ENCODE assay signal across 11 cellular contexts in the genomic region with DNA sequence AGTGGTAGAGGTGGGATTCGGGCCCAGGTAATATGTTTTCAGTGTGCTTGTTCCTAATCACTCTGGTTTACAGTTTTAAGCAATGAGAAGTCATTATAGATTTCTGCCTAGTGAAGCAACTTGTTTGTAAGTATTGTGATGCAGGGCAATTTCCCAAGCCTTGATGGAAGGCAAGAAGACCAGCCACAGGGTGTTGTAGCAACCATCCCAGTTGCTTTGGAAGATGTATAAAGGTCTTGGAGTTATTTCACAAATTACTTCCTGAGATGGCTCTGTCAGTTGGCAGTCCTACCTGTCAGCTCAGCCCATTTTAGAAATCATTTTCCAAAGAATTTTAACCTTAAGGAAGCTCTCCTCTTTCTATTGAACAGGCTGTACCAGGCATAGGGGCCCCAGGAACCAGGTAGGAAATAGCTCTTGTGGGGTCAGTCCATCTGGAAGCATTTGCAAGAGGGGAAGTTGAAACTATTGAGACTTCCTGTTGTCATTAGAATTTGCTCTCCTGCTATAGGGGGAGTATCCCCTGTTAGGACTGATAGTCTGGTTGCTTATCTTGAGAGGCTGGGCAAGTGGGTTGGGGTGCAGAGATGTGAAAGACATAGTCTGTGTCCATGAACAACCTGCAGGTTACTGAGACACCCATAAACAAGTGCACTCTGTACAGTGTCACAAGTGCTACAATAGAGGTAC. TPM values are rescaled to one million over a fixed set of nuclear protein-coding genes. Genes with fewer than 3 reads are reported as not detected.
DNase-seq lines count a peak whose midpoint lies in the region; ATAC-seq and TF ChIP-seq lines count a peak whose summit lies in the region.
"Had no signal": no experiment of that assay in that cellular context is flagged by ENCODE, and none has a peak within 500 bp of the region (broad histone marks: within the 10 kb centered on the region; RNA-seq: fewer than 3 reads in every experiment).

No MANE protein-coding gene starts in this region.

- H3K4ac ChIP-seq in H9 (ENCODE audit: low read depth, low read length), result no peak overlapping the region

- H4K91ac ChIP-seq in H9 (ENCODE audit: insufficient read length, low read depth, low read length), result no peak overlapping the region

- H2BK15ac ChIP-seq in H9 (ENCODE audit: low read depth, low read length), result no peak overlapping the region

- no peak overlapping the region for H4K5ac ChIP-seq in H9 (ENCODE audit: insufficient read length, low read depth, low read length)

- no peak for TF ChIP-seq CTCF in H9 (conservative IDR thresholded peaks at IDR 0.05)

- no peak overlapping the region for H3K9ac ChIP-seq in H9 (ENCODE audit: extremely low read depth, insufficient read length, low read length)

- no peak overlapping the region for H2AK5ac ChIP-seq in H9 (ENCODE audit: insufficient read length, low read length)

- no peak overlapping the region for H3K56ac ChIP-seq in H9 (ENCODE audit: insufficient read length, low read depth, low read length)

- no peaks in the 10 kb centered on the region for H3K4me1 ChIP-seq in H9 (ENCODE audit: insufficient read depth, low read length)

- no peak overlapping the region for H2BK5ac ChIP-seq in H9 (ENCODE audit: insufficient read length, low read length)

- no peaks in the 10 kb centered on the region for H3K9me3 Mint-ChIP-seq in activated T-cell treated with anti-CD3 and anti-CD28 coated beads, Interleukin-2, amount 50 U/mL, for 24 hours
- H3K9me3 Mint-ChIP-seq in activated T-helper 17 cell treated with anti-CD3 and anti-CD28 coated beads, Interleukin-2, amount 50 U/mL, for 72 hours, result no peaks in the 10 kb centered on the region
- H3K9me3 Mint-ChIP-seq in stimulated activated memory B cell treated with anti-CD40 and anti-IgM and Interleukin-4, amounts not matched to agents 10 μg/mL and 1 μg/mL and 100 μg/mL, for 72 hours, result no peaks in the 10 kb centered on the region
- peaks cover 6 to 11% of the 10 kb centered on the region in 2 experiments; a peak in 4 of 5 replicates for H3K9me3 Mint-ChIP-seq in H9

- no peak overlapping the region for H2AFZ ChIP-seq in H9 (ENCODE audit: low read length)

- no peaks in the 10 kb centered on the region for H3K23me2 ChIP-seq in H9 (ENCODE audit: insufficient read length, low read depth, low read length, poor library complexity, severe bottlenecking)

- H3T11ph ChIP-seq in H9 (ENCODE audit: low read length), result no peak overlapping the region

- no peak overlapping the region for H3K18ac ChIP-seq in H9 (ENCODE audit: insufficient read length, low read depth, low read length)

- DNase-seq in activated T-cell treated with anti-CD3 and anti-CD28 coated beads, Interleukin-2, amount 50 U/mL, for 24 hours, result no peak
- DNase-seq in activated T-cell treated with anti-CD3 and anti-CD28 coated beads for 4 hours, result no peak
- DNase-seq in DMS114 treated with DMSO at 0.1 percent for 48 hours (lab: John Stamatoyannopoulos, UW; ENCODE audit: unreplicated experiment), result no peak
- no peak for DNase-seq in H9
- DNase-seq: effector CD8-positive, alpha-beta T cell; NCI-H1694; SW 1271 had no signal

- H3K36me3 Mint-ChIP-seq in activated T-cell treated with anti-CD3 and anti-CD28 coated beads, Interleukin-2, amount 50 U/mL, for 24 hours (ENCODE audit: low read depth), result no peaks in the 10 kb centered on the region
- H3K36me3 Mint-ChIP-seq in activated T-helper 17 cell treated with anti-CD3 and anti-CD28 coated beads, Interleukin-2, amount 50 U/mL, for 72 hours (ENCODE audit: low read depth), result no peaks in the 10 kb centered on the region
- H3K36me3 Mint-ChIP-seq in stimulated activated memory B cell treated with anti-CD40 and anti-IgM and Interleukin-4, amounts not matched to agents 10 μg/mL and 1 μg/mL and 100 μg/mL, for 72 hours, result no peaks in the 10 kb centered on the region
- H3K36me3 Mint-ChIP-seq in H9 (ENCODE audit: insufficient read depth in 1 of 3, low read depth in 3 of 3), result peaks cover 0 to 5% (median 0%) of the 10 kb centered on the region in 3 experiments; a peak in 3 of 7 replicates

- H3K14ac ChIP-seq in H9 (ENCODE audit: insufficient read depth, low read length), result no peak overlapping the region

- no CpG with 5 or more reads among the region's 1 CpG for WGBS in H9 (ENCODE audit: extremely low coverage, insufficient read length, low lambda C conversion rate)

- H3K4me1 Mint-ChIP-seq in activated T-cell treated with anti-CD3 and anti-CD28 coated beads, Interleukin-2, amount 50 U/mL, for 24 hours (ENCODE audit: low read depth), result peaks cover 74% of the 10 kb centered on the region
- peaks cover 46% of the 10 kb centered on the region for H3K4me1 Mint-ChIP-seq in activated T-helper 17 cell treated with anti-CD3 and anti-CD28 coated beads, Interleukin-2, amount 50 U/mL, for 72 hours
- H3K4me1 Mint-ChIP-seq in stimulated activated memory B cell treated with anti-CD40 and anti-IgM and Interleukin-4, amounts not matched to agents 10 μg/mL and 1 μg/mL and 100 μg/mL, for 72 hours, result peaks cover 74% of the 10 kb centered on the region
- H3K4me1 Mint-ChIP-seq in H9, result peaks cover 16% of the 10 kb centered on the region in 2 experiments

- H2BK20ac ChIP-seq in H9 (ENCODE audit: low read depth, low read length, poor library complexity, severe bottlenecking), result no peak overlapping the region

- no peak overlapping the region for H4K8ac ChIP-seq in H9 (replicated peaks; ENCODE audit: insufficient read length, low read depth, low read length)

- no peak overlapping the region for H3K4me3 Mint-ChIP-seq in activated T-cell treated with anti-CD3 and anti-CD28 coated beads, Interleukin-2, amount 50 U/mL, for 24 hours
- peak overlapping the region; percentile 60 for H3K4me3 Mint-ChIP-seq in activated T-helper 17 cell treated with anti-CD3 and anti-CD28 coated beads, Interleukin-2, amount 50 U/mL, for 72 hours
- H3K4me3 Mint-ChIP-seq in stimulated activated memory B cell treated with anti-CD40 and anti-IgM and Interleukin-4, amounts not matched to agents 10 μg/mL and 1 μg/mL and 100 μg/mL, for 72 hours, result no peak overlapping the region
- no peak overlapping the region for H3K4me3 Mint-ChIP-seq in H9

- H3K9me3 ChIP-seq in H9 (ENCODE audit: control insufficient read depth, low read depth, low read length), result no peaks in the 10 kb centered on the region

- H3K79me2 ChIP-seq in H9 (ENCODE audit: insufficient read depth, low read length), result no peaks in the 10 kb centered on the region

- no peak overlapping the region for H2BK120ac ChIP-seq in H9 (ENCODE audit: low read depth, low read length, poor library complexity, severe bottlenecking)

- no peak overlapping the region for H3K23ac ChIP-seq in H9 (ENCODE audit: insufficient read length, low read depth, low read length)

- H3K4me2 ChIP-seq in H9 (ENCODE audit: insufficient read depth, insufficient read length, low read length), result no peak overlapping the region

- H2BK12ac ChIP-seq in H9 (ENCODE audit: insufficient read length, low read depth, low read length), result no peak overlapping the region

- peak overlapping the region; percentile 42 for H3K27ac Mint-ChIP-seq in activated T-cell treated with anti-CD3 and anti-CD28 coated beads, Interleukin-2, amount 50 U/mL, for 24 hours
- H3K27ac Mint-ChIP-seq in activated T-helper 17 cell treated with anti-CD3 and anti-CD28 coated beads, Interleukin-2, amount 50 U/mL, for 72 hours, result peak overlapping the region; percentile 83
- peak overlapping the region; percentile 71 for H3K27ac Mint-ChIP-seq in stimulated activated memory B cell treated with anti-CD40 and anti-IgM and Interleukin-4, amounts not matched to agents 10 μg/mL and 1 μg/mL and 100 μg/mL, for 72 hours
- no peak overlapping the region for H3K27ac Mint-ChIP-seq in H9

- H3K27me3 Mint-ChIP-seq in activated T-cell treated with anti-CD3 and anti-CD28 coated beads, Interleukin-2, amount 50 U/mL, for 24 hours, result no peaks in the 10 kb centered on the region
- no peaks in the 10 kb centered on the region for H3K27me3 Mint-ChIP-seq in activated T-helper 17 cell treated with anti-CD3 and anti-CD28 coated beads, Interleukin-2, amount 50 U/mL, for 72 hours
- no peaks in the 10 kb centered on the region for H3K27me3 Mint-ChIP-seq in stimulated activated memory B cell treated with anti-CD40 and anti-IgM and Interleukin-4, amounts not matched to agents 10 μg/mL and 1 μg/mL and 100 μg/mL, for 72 hours
- no peaks in the 10 kb centered on the region for H3K27me3 Mint-ChIP-seq in H9 (ENCODE audit: low read depth)

- no peaks in the 10 kb centered on the region for H3K27me3 ChIP-seq in H9 (ENCODE audit: insufficient read depth, low read length)

- H3K27ac ChIP-seq in H9 (ENCODE audit: insufficient read length, low read depth, low read length), result no peak overlapping the region

- H3K79me1 ChIP-seq in H9 (ENCODE audit: insufficient read depth, low read depth, low read length, poor library complexity, severe bottlenecking), result no peaks in the 10 kb centered on the region

- no peaks in the 10 kb centered on the region for H4K20me1 ChIP-seq in H9 (ENCODE audit: control insufficient read depth, insufficient read depth, insufficient read length)

- ATAC-seq in HG03342 (IDR thresholded peaks at IDR 0.05; ENCODE audit: unreplicated experiment) (peak; percentile 42), HG03280 (IDR thresholded peaks at IDR 0.05; ENCODE audit: unreplicated experiment) (no peak)
- ATAC-seq in activated T-helper 17 cell treated with anti-CD3 and anti-CD28 coated beads, Interleukin-2, amount 50 U/mL, for 72 hours (replicated peaks), result no peak
- peak; percentile 47 for ATAC-seq in stimulated activated memory B cell treated with anti-CD40 and anti-IgM and Interleukin-4, amounts not matched to agents 10 μg/mL and 1 μg/mL and 100 μg/mL, for 72 hours

RNA-seq across cellular contexts. Expression of a gene that starts 47.9 kb away (rescaled TPM):
- 10 to 100 TPM; 68.8 to 82.7 TPM for total RNA-seq in activated T-helper 17 cell treated with anti-CD3 and anti-CD28 coated beads, Interleukin-2, amount 50 U/mL, for 72 hours
- 15.2 and 15.6 TPM in 2 replicates for total RNA-seq in H9 (2021)

Comparison
In these comparisons a context has a peak if more than half of its experiments do, and no peak if none do; other contexts are left out.
1. H3K27ac Mint-ChIP-seq: peak in activated T-cell treated with anti-CD3 and anti-CD28 coated beads, Interleukin-2, amount 50 U/mL, for 24 hours (single experiment), activated T-helper 17 cell treated with anti-CD3 and anti-CD28 coated beads, Interleukin-2, amount 50 U/mL, for 72 hours (single experiment) and stimulated activated memory B cell treated with anti-CD40 and anti-IgM and Interleukin-4, amounts not matched to agents 10 μg/mL and 1 μg/mL and 100 μg/mL, for 72 hours (single experiment); none in H9 (0 of 3).
2. ATAC-seq: peak in HG03342 (single experiment) and stimulated activated memory B cell treated with anti-CD40 and anti-IgM and Interleukin-4, amounts not matched to agents 10 μg/mL and 1 μg/mL and 100 μg/mL, for 72 hours (single experiment); none in activated T-helper 17 cell treated with anti-CD3 and anti-CD28 coated beads, Interleukin-2, amount 50 U/mL, for 72 hours (single experiment) and HG03280 (single experiment).